Comparison of ENCODE assay signal across 1 cellular context in genomic region chr7:106659369-106659962, GRCh38.
TF ChIP-seq lines count a peak whose summit lies in the region.

No MANE protein-coding gene starts in this region.

TF ChIP-seq in GM12878, 131 proteins besides CTCF, POLR2A, EP300 and RAD21:
- TF ChIP-seq MTA2 (IDR thresholded peaks at IDR 0.05; ENCODE audit: low read depth) (peak; percentile 21; the same call in 1 of the 2 replicates), BCLAF1 (IDR thresholded peaks at IDR 0.05) (no peak), IRF4 (IDR thresholded peaks at IDR 0.05; ENCODE audit: low read depth, low read length) (no peak), BCL3 (IDR thresholded peaks at IDR 0.05; ENCODE audit: borderline replicate concordance, insufficient read depth, low read depth, low read length, poor library complexity, severe bottlenecking) (no peak), ZBTB40 (IDR thresholded peaks at IDR 0.05; ENCODE audit: borderline replicate concordance) (peak; percentile 47), POLR2AphosphoS5 (IDR thresholded peaks at IDR 0.05; ENCODE audit: low read length) (0 out of 2 replicates have a peak, but pooled peaks have one; percentile 6), USF1 (IDR thresholded peaks at IDR 0.05; ENCODE audit: borderline replicate concordance, extremely low read length, insufficient read depth, low read depth, low read length) (no peak), KDM1A (IDR thresholded peaks at IDR 0.05; ENCODE audit: borderline replicate concordance) (no peak), KAT2A (conservative IDR thresholded peaks at IDR 0.05; ENCODE audit: control insufficient read depth, low read depth, low read length) (no peak), JUND (IDR thresholded peaks at IDR 0.05; ENCODE audit: low read depth, low read length) (0 out of 2 replicates have a peak, but pooled peaks have one; percentile 1), SIN3A (IDR thresholded peaks at IDR 0.05; ENCODE audit: low read depth, low read length) (0 out of 2 replicates have a peak, but pooled peaks have one; percentile 55), ETV6 (conservative IDR thresholded peaks at IDR 0.05 in 1 of 2, IDR thresholded peaks at IDR 0.05 in 1 of 2; ENCODE audit: borderline replicate concordance in 1 of 2, low read depth in 1 of 2) (no peak), CREB1 (IDR thresholded peaks at IDR 0.05; ENCODE audit: low read depth) (no peak), MTA3 (IDR thresholded peaks at IDR 0.05; ENCODE audit: borderline replicate concordance, low read length) (no peak), TCF7 (IDR thresholded peaks at IDR 0.05; ENCODE audit: borderline replicate concordance) (no peak), MLLT1 (IDR thresholded peaks at IDR 0.05) (0 out of 2 replicates have a peak, but pooled peaks have one; percentile 24), RAD51 (IDR thresholded peaks at IDR 0.05) (no peak), SIX5 (IDR thresholded peaks at IDR 0.05; ENCODE audit: low read depth, low read length, severe bottlenecking) (no peak), BRCA1 (IDR thresholded peaks at IDR 0.05; ENCODE audit: low read depth, low read length) (no peak), ZBTB11 (CRISPR knock-in tag; IDR thresholded peaks at IDR 0.05) (no peak)
